8 cellular contexts compared by ENCODE assay signal in the genomic region with DNA sequence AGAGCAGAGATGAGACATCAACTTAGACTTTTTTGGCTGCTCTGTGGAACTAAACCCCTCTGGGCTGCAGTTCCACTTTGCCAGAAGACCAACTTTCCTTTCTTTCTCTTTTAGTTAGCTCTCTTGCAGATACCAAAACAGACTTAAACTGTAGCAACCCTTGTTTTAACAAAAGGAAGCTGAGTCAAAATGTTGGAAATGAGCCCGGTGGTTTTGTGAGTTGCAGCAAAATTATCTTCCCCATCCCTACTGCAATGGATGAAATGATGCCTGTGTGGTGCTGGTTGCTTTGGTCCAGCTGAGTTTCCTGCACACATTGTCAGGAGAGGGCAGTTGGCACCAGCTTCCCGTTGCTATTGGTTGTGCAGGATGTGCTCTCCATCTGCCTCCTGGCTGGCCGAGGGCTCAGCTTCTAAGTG.
DNase-seq lines count a peak whose midpoint lies in the region; ATAC-seq, FAIRE-seq and TF ChIP-seq lines count a peak whose summit lies in the region.

No MANE protein-coding gene starts in this region.

- peak overlapping the region in 1 of 3 donors; percentile 36 for H3K27ac ChIP-seq in right lobe of liver
- no peak overlapping the region for H3K27ac ChIP-seq in HepG2 (ENCODE audit: extremely low read length, insufficient read depth, low read length)
- peak overlapping the region; percentile 56 to 62 for H3K27ac ChIP-seq in right atrium auricular region
- H3K27ac ChIP-seq in subcutaneous abdominal adipose tissue (ENCODE audit: low read depth, low read length): peak overlapping the region; percentile 48

- no peaks in the 10 kb centered on the region for H3K27me3 Mint-ChIP-seq in activated T-helper 2 cell treated with anti-CD3 and anti-CD28 coated beads, Interferon-gamma antibody, Interleukin-2, Interleukin-4, amounts not matched to agents 10 μg/mL and 5 μg/mL and 100 μg/mL, durations not matched to agents 14 hours and 24 hours and 36 hours (ENCODE audit: low read depth)
- no peaks in the 10 kb centered on the region for H3K27me3 Mint-ChIP-seq in Calu3 (ENCODE audit: unreplicated experiment)

- H3K27me3 ChIP-seq in right lobe of liver (no peaks in the 10 kb centered on the region), HepG2 (ENCODE audit: control insufficient read depth in 1 of 2, insufficient read depth in 2 of 2, low read length in 2 of 2) (no peaks in the 10 kb centered on the region), right atrium auricular region (no peaks in the 10 kb centered on the region), subcutaneous abdominal adipose tissue (ENCODE audit: control insufficient read depth in 5 of 5, insufficient read depth in 4 of 5, low read length in 5 of 5) (no peaks in the 10 kb centered on the region)

- H3K9me3 ChIP-seq in right lobe of liver (no peaks in the 10 kb centered on the region), HepG2 (ENCODE audit: low read length) (no peaks in the 10 kb centered on the region), right atrium auricular region (no peaks in the 10 kb centered on the region), subcutaneous abdominal adipose tissue (ENCODE audit: control insufficient read depth in 5 of 5, low read length in 5 of 5) (no peaks in the 10 kb centered on the region)

- POLR2A ChIA-PET in HepG2 (lab: Yijun Ruan, JAX): interaction anchor here (0.6 kb wide), 1 partner anchor 16 kb away, joined by 3 read pairs; no protein-coding TSS in a partner anchor

- in situ Hi-C loops in HepG2 (cut with HindIII; ENCODE audit: extremely low pct_ligation_motif_present, low pct_unique_long_range_greater_than_20kb): no loop called here

- DNase-seq in right lobe of liver (no peak), HepG2 (ENCODE audit: low spot score) (no peak), right atrium auricular region (ENCODE audit: low spot score) (no peak), Calu3 (no peak), GOT3 (lab: John Stamatoyannopoulos, UW) (no peak)
- no peak for DNase-seq in activated T-helper 2 cell treated with anti-CD3 and anti-CD28 coated beads, Interferon-gamma antibody, Interleukin-2, Interleukin-4, amounts not matched to agents 10 μg/mL and 5 μg/mL and 100 μg/mL, durations not matched to agents 14 hours and 24 hours and 36 hours (ENCODE audit: low spot score)

- H3K4me1 ChIP-seq in right lobe of liver: peaks cover 0 to 39% (median 11%) of the 10 kb centered on the region in 4 donors
- peaks cover 38% of the 10 kb centered on the region for H3K4me1 ChIP-seq in HepG2 (ENCODE audit: insufficient read depth, low read length)
- peaks cover 0 to 54% of the 10 kb centered on the region in 2 donors for H3K4me1 ChIP-seq in right atrium auricular region
- H3K4me1 ChIP-seq in subcutaneous abdominal adipose tissue (ENCODE audit: control insufficient read depth in 5 of 5, insufficient read depth in 5 of 5, low read length in 5 of 5): peaks cover 0 to 41% (median 12%) of the 10 kb centered on the region in 5 donors

- FAIRE-seq in HepG2 (lab: Jason Lieb, UNC): no peak

- 32% methylated on average over 3 of the region's 3 CpGs for WGBS in right lobe of liver (ENCODE audit: insufficient coverage, low coverage, low lambda C conversion rate, missing lambda C conversion rate)
- WGBS in HepG2 (ENCODE audit: low lambda C conversion rate): 94% methylated on average over 2 of the region's 3 CpGs

- H3K36me3 ChIP-seq in right lobe of liver (no peaks in the 10 kb centered on the region), HepG2 (replicated peaks in 1 of 2; ENCODE audit: control insufficient read depth in 1 of 2, insufficient read depth in 2 of 2, low read length in 2 of 2) (peaks cover 11 to 15% of the 10 kb centered on the region in 2 experiments; a peak in 3 of 5 replicates), right atrium auricular region (no peaks in the 10 kb centered on the region), subcutaneous abdominal adipose tissue (ENCODE audit: control insufficient read depth in 5 of 5, insufficient read depth in 5 of 5, low read length in 5 of 5) (peaks cover 0 to 13% (median 0%) of the 10 kb centered on the region in 5 donors)

- peaks cover 15% of the 10 kb centered on the region for H3K36me3 Mint-ChIP-seq in activated T-helper 2 cell treated with anti-CD3 and anti-CD28 coated beads, Interferon-gamma antibody, Interleukin-2, Interleukin-4, amounts not matched to agents 10 μg/mL and 5 μg/mL and 100 μg/mL, durations not matched to agents 14 hours and 24 hours and 36 hours (ENCODE audit: low read depth)
- H3K36me3 Mint-ChIP-seq in Calu3 (ENCODE audit: insufficient read depth, unreplicated experiment): no peaks in the 10 kb centered on the region

- no peak overlapping the region for H3K4me2 ChIP-seq in HepG2 (ENCODE audit: low read depth, low read length)

- TF ChIP-seq POLR2A in right lobe of liver (IDR thresholded peaks at IDR 0.05) (no peak), HepG2 (IDR thresholded peaks at IDR 0.05; ENCODE audit: insufficient read depth in 1 of 2, low read depth in 2 of 2, low read length in 2 of 2) (no peak)

- H3K4me3 ChIP-seq in right lobe of liver (no peak overlapping the region), HepG2 (replicated peaks in 1 of 3; ENCODE audit: insufficient read depth in 1 of 3, low read depth in 2 of 3, low read length in 3 of 3) (no peak overlapping the region), right atrium auricular region (peak overlapping the region in 1 of 2 donors; percentile 23), subcutaneous abdominal adipose tissue (ENCODE audit: low read depth in 1 of 5, low read length in 5 of 5) (peak overlapping the region in 4 of 5 donors; percentile 23 to 40 (median 27))

- H4K20me1 ChIP-seq in HepG2 (ENCODE audit: insufficient read depth, low read length): no peaks in the 10 kb centered on the region

- ATAC-seq in right lobe of liver (peak; percentile 26 to 39 (median 34)), HepG2 (no peak), HG03135 (IDR thresholded peaks at IDR 0.05; ENCODE audit: unreplicated experiment) (peak; percentile 8)

- CTCF ChIA-PET in HepG2 (lab: Yijun Ruan, JAX; ENCODE audit: low intra/inter-chr PET ratio, low total read pairs): no interaction called here
- CTCF ChIA-PET in Calu3 (lab: Charles Lee): no interaction called here

- H3K79me2 ChIP-seq in HepG2 (ENCODE audit: insufficient read depth, low read length): peaks cover 17% of the 10 kb centered on the region

- TF ChIP-seq CTCF in right lobe of liver (IDR thresholded peaks at IDR 0.05) (no peak), HepG2 (CRISPR knock-in tag; IDR thresholded peaks at IDR 0.05) (no peak), right atrium auricular region (IDR thresholded peaks at IDR 0.05) (no peak), Calu3 (IDR thresholded peaks at IDR 0.05; ENCODE audit: unreplicated experiment) (no peak)

- no peaks in the 10 kb centered on the region for H3K9me3 Mint-ChIP-seq in activated T-helper 2 cell treated with anti-CD3 and anti-CD28 coated beads, Interferon-gamma antibody, Interleukin-2, Interleukin-4, amounts not matched to agents 10 μg/mL and 5 μg/mL and 100 μg/mL, durations not matched to agents 14 hours and 24 hours and 36 hours
- H3K9me3 Mint-ChIP-seq in Calu3 (ENCODE audit: low read depth, unreplicated experiment): no peaks in the 10 kb centered on the region

- no peak overlapping the region for H2AFZ ChIP-seq in HepG2 (ENCODE audit: low read length)

- peak overlapping the region; percentile 71 for H3K27ac Mint-ChIP-seq in activated T-helper 2 cell treated with anti-CD3 and anti-CD28 coated beads, Interferon-gamma antibody, Interleukin-2, Interleukin-4, amounts not matched to agents 10 μg/mL and 5 μg/mL and 100 μg/mL, durations not matched to agents 14 hours and 24 hours and 36 hours
- H3K27ac Mint-ChIP-seq in Calu3 (ENCODE audit: unreplicated experiment): no peak overlapping the region

- no TSS peak for BruUV-seq in HepG2 (replicated peaks; lab: Mats Ljungman, UMichigan)
- BruUV-seq in Calu3 (replicated peaks; lab: Mats Ljungman, UMichigan): no TSS peak

- H3K9ac ChIP-seq in HepG2 (ENCODE audit: insufficient read depth, low read depth, low read length) (no peak overlapping the region), subcutaneous abdominal adipose tissue (ENCODE audit: low read length in 5 of 5) (peak overlapping the region in 1 of 5 donors; percentile 11)

- no peak for TF ChIP-seq EP300 in HepG2 (IDR thresholded peaks at IDR 0.05; ENCODE audit: low read depth in 2 of 2, low read length in 2 of 2)
- no peak for TF ChIP-seq EP300 in HepG2 (CRISPR knock-in tag; IDR thresholded peaks at IDR 0.05; ENCODE audit: borderline replicate concordance)

- H3K4me3 Mint-ChIP-seq in activated T-helper 2 cell treated with anti-CD3 and anti-CD28 coated beads, Interferon-gamma antibody, Interleukin-2, Interleukin-4, amounts not matched to agents 10 μg/mL and 5 μg/mL and 100 μg/mL, durations not matched to agents 14 hours and 24 hours and 36 hours (ENCODE audit: low read depth): peak overlapping the region; percentile 68
- no peak overlapping the region for H3K4me3 Mint-ChIP-seq in Calu3 (ENCODE audit: low read depth, unreplicated experiment)

- intact Hi-C loops in right lobe of liver (cut with DNase I) (no loop called here), HepG2 (cut with micrococcal nuclease; ENCODE audit: unreplicated experiment) (no loop called here), Calu3 (cut with micrococcal nuclease; ENCODE audit: unreplicated experiment) (loop anchor here (5.0 kb wide), 1 partner anchor 116 kb away; a partner anchor contains a TSS)
- intact Hi-C loops in activated T-helper 2 cell treated with anti-CD3 and anti-CD28 coated beads, Interferon-gamma antibody, Interleukin-2, Interleukin-4, amounts not matched to agents 10 μg/mL and 5 μg/mL and 100 μg/mL, durations not matched to agents 14 hours and 24 hours and 36 hours (cut with micrococcal nuclease): loop anchor here (2.0 to 10.0 kb wide), 4 partner anchors 18 to 344 kb away; no protein-coding TSS in a partner anchor

- no peak for TF ChIP-seq RAD21 in HepG2 (CRISPR knock-in tag; IDR thresholded peaks at IDR 0.05)

- H3K4me1 Mint-ChIP-seq in activated T-helper 2 cell treated with anti-CD3 and anti-CD28 coated beads, Interferon-gamma antibody, Interleukin-2, Interleukin-4, amounts not matched to agents 10 μg/mL and 5 μg/mL and 100 μg/mL, durations not matched to agents 14 hours and 24 hours and 36 hours (ENCODE audit: low read depth): peaks cover 36% of the 10 kb centered on the region
- H3K4me1 Mint-ChIP-seq in Calu3 (ENCODE audit: low read depth, unreplicated experiment): peaks cover 33% of the 10 kb centered on the region

TF ChIP-seq in HepG2, 621 proteins besides CTCF, POLR2A, EP300 and RAD21 (continues in another document):
- no peak for TF ChIP-seq ZMAT3 (CRISPR knock-in tag; conservative IDR thresholded peaks at IDR 0.05)
- TF ChIP-seq ZNF749 (CRISPR knock-in tag; IDR thresholded peaks at IDR 0.05; ENCODE audit: borderline replicate concordance): no peak
- TF ChIP-seq IKZF1 (IDR thresholded peaks at IDR 0.05): no peak
- TF ChIP-seq, protein P1, sequence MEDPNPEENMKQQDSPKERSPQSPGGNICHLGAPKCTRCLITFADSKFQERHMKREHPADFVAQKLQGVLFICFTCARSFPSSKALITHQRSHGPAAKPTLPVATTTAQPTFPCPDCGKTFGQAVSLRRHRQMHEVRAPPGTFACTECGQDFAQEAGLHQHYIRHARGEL (CRISPR knock-in tag; IDR thresholded peaks at IDR 0.05): no peak

Comparison
In these comparisons a context has a peak if more than half of its experiments do, and no peak if none do; other contexts are left out.
1. H3K4me3 ChIP-seq: peak in subcutaneous abdominal adipose tissue (4 of 5); none in right lobe of liver (0 of 3) and HepG2 (0 of 3).
2. intact Hi-C loops: an anchor here in activated T-helper 2 cell treated with anti-CD3 and anti-CD28 coated beads, Interferon-gamma antibody, Interleukin-2, Interleukin-4, amounts not matched to agents 10 μg/mL and 5 μg/mL and 100 μg/mL, durations not matched to agents 14 hours and 24 hours and 36 hours (2.0 to 10.0 kb wide) and Calu3 (5.0 kb wide); none called in right lobe of liver and HepG2.